Comparison of ENCODE assay signal across 21 cellular contexts in genomic region chr4:70399319-70399718, GRCh38. TPM values are rescaled to one million over a fixed set of nuclear protein-coding genes. Genes with fewer than 3 reads are reported as not detected.
DNase-seq lines count a peak whose midpoint lies in the region; ATAC-seq and TF ChIP-seq lines count a peak whose summit lies in the region.
"Had no signal": no experiment of that assay in that cellular context is flagged by ENCODE, and none has a peak within 500 bp of the region (broad histone marks: within the 10 kb centered on the region; RNA-seq: fewer than 3 reads in every experiment).

No MANE protein-coding gene starts in this region.

- no peaks in the 10 kb centered on the region for H3K36me3 ChIP-seq in psoas muscle (ENCODE audit: insufficient read depth in 1 of 2, low read depth in 1 of 2)
- H3K36me3 ChIP-seq: gastrocnemius medialis, transverse colon had no signal

- ATAC-seq in GM19025 (IDR thresholded peaks at IDR 0.05; ENCODE audit: low read depth, unreplicated experiment) (peak; percentile 47), HG02981 (IDR thresholded peaks at IDR 0.05; ENCODE audit: unreplicated experiment) (peak; percentile 77), HG03045 (IDR thresholded peaks at IDR 0.05; ENCODE audit: unreplicated experiment) (no peak), psoas muscle (no peak)
- ATAC-seq: activated CD8-positive, alpha-beta T cell treated with anti-CD3 and anti-CD28 coated beads for 36 hours; gastrocnemius medialis; GM23338; naive thymus-derived CD8-positive, alpha-beta T cell; stimulated activated naive B cell treated with anti-CD40 and anti-IgM and Interleukin-4, amounts not matched to agents 10 μg/mL and 1 μg/mL and 100 μg/mL, for 72 hours had no signal

- H3K27me3 ChIP-seq in psoas muscle (ENCODE audit: insufficient read depth in 3 of 3, low read length in 2 of 3): no peaks in the 10 kb centered on the region
- H3K27me3 ChIP-seq: gastrocnemius medialis, transverse colon had no signal

- intact Hi-C loops in activated T-helper 2 cell treated with anti-CD3 and anti-CD28 coated beads, Interferon-gamma antibody, Interleukin-2, Interleukin-4, amounts not matched to agents 10 μg/mL and 5 μg/mL and 100 μg/mL, durations not matched to agents 14 hours and 24 hours and 36 hours (cut with micrococcal nuclease): no loop called here
- intact Hi-C loops in psoas muscle (cut with DNase I): no loop called here

- TF ChIP-seq CTCF in psoas muscle (IDR thresholded peaks at IDR 0.05): no peak

- peak; percentile 11 for DNase-seq in A172 (ENCODE audit: low spot score)
- DNase-seq in RKO (ENCODE audit: low spot score): peak; percentile 40
- no peak for DNase-seq in activated T-helper 2 cell treated with anti-CD3 and anti-CD28 coated beads, Interferon-gamma antibody, Interleukin-2, Interleukin-4, amounts not matched to agents 10 μg/mL and 5 μg/mL and 100 μg/mL, durations not matched to agents 14 hours and 24 hours and 36 hours (ENCODE audit: low spot score)
- no peak for DNase-seq in central memory CD4-positive, alpha-beta T cell
- DNase-seq in psoas muscle: no peak
- DNase-seq: 8988T; activated CD8-positive, alpha-beta T cell treated with anti-CD3 and anti-CD28 coated beads for 36 hours; DMS79 treated with DMSO at 0.1 percent for 48 hours; gastrocnemius medialis; naive thymus-derived CD8-positive, alpha-beta T cell; NCI-H510A treated with DMSO at 0.1 percent for 48 hours; stimulated activated naive B cell treated with anti-CD40 and anti-IgM and Interleukin-4, amounts not matched to agents 10 μg/mL and 1 μg/mL and 100 μg/mL, for 72 hours; transverse colon had no signal

- no peak overlapping the region for H3K4me3 Mint-ChIP-seq in activated T-helper 2 cell treated with anti-CD3 and anti-CD28 coated beads, Interferon-gamma antibody, Interleukin-2, Interleukin-4, amounts not matched to agents 10 μg/mL and 5 μg/mL and 100 μg/mL, durations not matched to agents 14 hours and 24 hours and 36 hours (ENCODE audit: low read depth)
- H3K4me3 Mint-ChIP-seq: activated CD8-positive, alpha-beta T cell treated with anti-CD3 and anti-CD28 coated beads for 36 hours; GM23338; naive thymus-derived CD8-positive, alpha-beta T cell; stimulated activated naive B cell treated with anti-CD40 and anti-IgM and Interleukin-4, amounts not matched to agents 10 μg/mL and 1 μg/mL and 100 μg/mL, for 72 hours had no signal

- no peaks in the 10 kb centered on the region for H3K36me3 Mint-ChIP-seq in activated T-helper 2 cell treated with anti-CD3 and anti-CD28 coated beads, Interferon-gamma antibody, Interleukin-2, Interleukin-4, amounts not matched to agents 10 μg/mL and 5 μg/mL and 100 μg/mL, durations not matched to agents 14 hours and 24 hours and 36 hours (ENCODE audit: low read depth)
- H3K36me3 Mint-ChIP-seq: naive thymus-derived CD8-positive, alpha-beta T cell; stimulated activated naive B cell treated with anti-CD40 and anti-IgM and Interleukin-4, amounts not matched to agents 10 μg/mL and 1 μg/mL and 100 μg/mL, for 72 hours had no signal

- no peaks in the 10 kb centered on the region for H3K27me3 Mint-ChIP-seq in activated T-helper 2 cell treated with anti-CD3 and anti-CD28 coated beads, Interferon-gamma antibody, Interleukin-2, Interleukin-4, amounts not matched to agents 10 μg/mL and 5 μg/mL and 100 μg/mL, durations not matched to agents 14 hours and 24 hours and 36 hours (ENCODE audit: low read depth)
- H3K27me3 Mint-ChIP-seq: activated CD8-positive, alpha-beta T cell treated with anti-CD3 and anti-CD28 coated beads for 36 hours; progenitor cell of endocrine pancreas had no signal

- no peak overlapping the region for H3K4me3 ChIP-seq in psoas muscle
- H3K4me3 ChIP-seq: gastrocnemius medialis, GM23338, transverse colon had no signal

- no peak overlapping the region for H3K27ac ChIP-seq in psoas muscle
- H3K27ac ChIP-seq: C4-2B, gastrocnemius medialis, HL-60, transverse colon had no signal

- H3K4me1 Mint-ChIP-seq in activated T-helper 2 cell treated with anti-CD3 and anti-CD28 coated beads, Interferon-gamma antibody, Interleukin-2, Interleukin-4, amounts not matched to agents 10 μg/mL and 5 μg/mL and 100 μg/mL, durations not matched to agents 14 hours and 24 hours and 36 hours (ENCODE audit: low read depth): no peaks in the 10 kb centered on the region
- H3K4me1 Mint-ChIP-seq: GM23338; naive thymus-derived CD8-positive, alpha-beta T cell; stimulated activated naive B cell treated with anti-CD40 and anti-IgM and Interleukin-4, amounts not matched to agents 10 μg/mL and 1 μg/mL and 100 μg/mL, for 72 hours had no signal

- WGBS in psoas muscle, 3 donors: 74 to 91% (median 86%) methylated on average over 1 of the region's 1 CpG

- no peaks in the 10 kb centered on the region for H3K4me1 ChIP-seq in psoas muscle
- H3K4me1 ChIP-seq: gastrocnemius medialis, transverse colon had no signal

- H3K9me3 ChIP-seq in psoas muscle: no peaks in the 10 kb centered on the region
- H3K9me3 ChIP-seq: gastrocnemius medialis, transverse colon had no signal

- no peaks in the 10 kb centered on the region for H3K9me3 Mint-ChIP-seq in activated T-helper 2 cell treated with anti-CD3 and anti-CD28 coated beads, Interferon-gamma antibody, Interleukin-2, Interleukin-4, amounts not matched to agents 10 μg/mL and 5 μg/mL and 100 μg/mL, durations not matched to agents 14 hours and 24 hours and 36 hours
- H3K9me3 Mint-ChIP-seq: activated CD8-positive, alpha-beta T cell treated with anti-CD3 and anti-CD28 coated beads for 36 hours; GM23338; naive thymus-derived CD8-positive, alpha-beta T cell had no signal

- H3K27ac Mint-ChIP-seq in activated T-helper 2 cell treated with anti-CD3 and anti-CD28 coated beads, Interferon-gamma antibody, Interleukin-2, Interleukin-4, amounts not matched to agents 10 μg/mL and 5 μg/mL and 100 μg/mL, durations not matched to agents 14 hours and 24 hours and 36 hours: no peak overlapping the region
- H3K27ac Mint-ChIP-seq: activated CD8-positive, alpha-beta T cell treated with anti-CD3 and anti-CD28 coated beads for 36 hours; GM23338; naive thymus-derived CD8-positive, alpha-beta T cell; progenitor cell of endocrine pancreas; stimulated activated naive B cell treated with anti-CD40 and anti-IgM and Interleukin-4, amounts not matched to agents 10 μg/mL and 1 μg/mL and 100 μg/mL, for 72 hours had no signal

RNA-seq across cellular contexts. Expression of gene OPRPN, which starts 1.6 kb away (rescaled TPM):
- not detected in 2 replicates for total RNA-seq in A172 (2014; rRNA removed; shearing (Covaris generic))
- total RNA-seq in activated T-helper 2 cell treated with anti-CD3 and anti-CD28 coated beads, Interferon-gamma antibody, Interleukin-2, Interleukin-4, amounts not matched to agents 10 μg/mL and 5 μg/mL and 100 μg/mL, durations not matched to agents 14 hours and 24 hours and 36 hours: not detected in 2 replicates
- not detected for total RNA-seq in psoas muscle
- polyA plus RNA-seq in psoas muscle: not detected
- total RNA-seq: activated CD8-positive, alpha-beta T cell treated with anti-CD3 and anti-CD28 coated beads for 36 hours; gastrocnemius medialis; GM23338; naive thymus-derived CD8-positive, alpha-beta T cell; progenitor cell of endocrine pancreas; transverse colon had no signal
- polyA plus RNA-seq: adipose tissue; GM23338; naive thymus-derived CD8-positive, alpha-beta T cell had no signal

RNA-seq across cellular contexts. Expression of gene SMR3B, which starts 16.4 kb away (rescaled TPM):
- not detected in 2 replicates for total RNA-seq in A172 (2014; rRNA removed; shearing (Covaris generic))
- not detected in 2 replicates for total RNA-seq in activated T-helper 2 cell treated with anti-CD3 and anti-CD28 coated beads, Interferon-gamma antibody, Interleukin-2, Interleukin-4, amounts not matched to agents 10 μg/mL and 5 μg/mL and 100 μg/mL, durations not matched to agents 14 hours and 24 hours and 36 hours
- not detected for total RNA-seq in psoas muscle
- not detected for polyA plus RNA-seq in psoas muscle
- total RNA-seq: activated CD8-positive, alpha-beta T cell treated with anti-CD3 and anti-CD28 coated beads for 36 hours; gastrocnemius medialis; GM23338; naive thymus-derived CD8-positive, alpha-beta T cell; progenitor cell of endocrine pancreas; transverse colon had no signal
- polyA plus RNA-seq: adipose tissue; GM23338; naive thymus-derived CD8-positive, alpha-beta T cell had no signal

RNA-seq across cellular contexts. Expression of gene SMR3A, which starts 38.8 kb away (rescaled TPM):
- total RNA-seq in A172 (2014; rRNA removed; shearing (Covaris generic)): not detected in 2 replicates
- not detected in 2 replicates for total RNA-seq in activated T-helper 2 cell treated with anti-CD3 and anti-CD28 coated beads, Interferon-gamma antibody, Interleukin-2, Interleukin-4, amounts not matched to agents 10 μg/mL and 5 μg/mL and 100 μg/mL, durations not matched to agents 14 hours and 24 hours and 36 hours
- total RNA-seq in psoas muscle: not detected
- not detected for polyA plus RNA-seq in psoas muscle
- total RNA-seq: activated CD8-positive, alpha-beta T cell treated with anti-CD3 and anti-CD28 coated beads for 36 hours; gastrocnemius medialis; GM23338; naive thymus-derived CD8-positive, alpha-beta T cell; progenitor cell of endocrine pancreas; transverse colon had no signal
- polyA plus RNA-seq: adipose tissue; GM23338; naive thymus-derived CD8-positive, alpha-beta T cell had no signal

Comparison
In these comparisons a context has a peak if more than half of its experiments do, and no peak if none do; other contexts are left out.
1. DNase-seq: peak in A172 (single experiment) and RKO (single experiment); none in activated T-helper 2 cell treated with anti-CD3 and anti-CD28 coated beads, Interferon-gamma antibody, Interleukin-2, Interleukin-4, amounts not matched to agents 10 μg/mL and 5 μg/mL and 100 μg/mL, durations not matched to agents 14 hours and 24 hours and 36 hours (single experiment), central memory CD4-positive, alpha-beta T cell (single experiment) and psoas muscle (0 of 2).
2. ATAC-seq: peak in GM19025 (single experiment) and HG02981 (single experiment); none in HG03045 (single experiment) and psoas muscle (0 of 4).